ENCODE assay signal across 23 cellular contexts in genomic region chr16:11547517-11547916, GRCh38. TPM values are rescaled to one million over a fixed set of nuclear protein-coding genes. Genes with fewer than 3 reads are reported as not detected.
DNase-seq lines count a peak whose midpoint lies in the region; ATAC-seq and TF ChIP-seq lines count a peak whose summit lies in the region.
"Had no signal": no experiment of that assay in that cellular context is flagged by ENCODE, and none has a peak within 500 bp of the region (broad histone marks: within the 10 kb centered on the region; RNA-seq: fewer than 3 reads in every experiment).

No MANE protein-coding gene starts in this region.

- 0 out of 2 replicates have a peak overlapping the region, but pooled peaks have one; percentile 3 for H3K14ac ChIP-seq in IMR-90 (replicated peaks; ENCODE audit: low read depth, low read length)

- H3K9ac ChIP-seq in IMR-90 (ENCODE audit: low read depth, low read length) (no peak overlapping the region), endodermal cell (ENCODE audit: extremely low read depth, low read length, poor library complexity, severe bottlenecking) (no peak overlapping the region)
- H3K9ac ChIP-seq: neural progenitor cell had no signal

- no peak overlapping the region for H2BK15ac ChIP-seq in IMR-90 (ENCODE audit: low read depth, low read length)

- POLR2A ChIA-PET in IMR-90 (lab: Charles Lee; ENCODE audit: unreplicated experiment) = no interaction called here
- POLR2A ChIA-PET in activated CD8-positive, alpha-beta T cell treated with anti-CD3 and anti-CD28 coated beads for 36 hours (lab: Charles Lee) = interaction anchor here (1.0 to 1.1 kb wide), 2 partner anchors 10 to 34 kb away, joined by 3 read pairs; no protein-coding TSS in a partner anchor

- CTCF ChIA-PET in IMR-90 (lab: Yijun Ruan, JAX) = interaction anchor here (0.7 kb wide), 1 partner anchor 37 kb away, joined by 3 read pairs; no protein-coding TSS in a partner anchor
- CTCF ChIA-PET in activated CD8-positive, alpha-beta T cell treated with anti-CD3 and anti-CD28 coated beads for 36 hours (lab: Charles Lee) = interaction anchor here (2.4 kb wide), 1 partner anchor 15 kb away, joined by 10 read pairs; no protein-coding TSS in a partner anchor

- no peak overlapping the region for H3K27ac Mint-ChIP-seq in endodermal cell
- no peak overlapping the region for H3K27ac Mint-ChIP-seq in activated CD8-positive, alpha-beta T cell treated with anti-CD3 and anti-CD28 coated beads for 36 hours
- H3K27ac Mint-ChIP-seq: activated CD4-positive, alpha-beta memory T cell treated with anti-CD3 and anti-CD28 coated beads, Interleukin-2, amount 10 ng/mL, durations not matched to agents 7 days and 5 days; activated naive CD8-positive, alpha-beta T cell treated with anti-CD3 and anti-CD28 coated beads for 36 hours; neural progenitor cell had no signal

- H3K4me1 ChIP-seq in IMR-90 (ENCODE audit: control insufficient read depth, insufficient read depth, low read length) (peaks cover 8% of the 10 kb centered on the region), endodermal cell (ENCODE audit: control insufficient read depth, insufficient read depth, low read length) (no peaks in the 10 kb centered on the region)
- H3K4me1 ChIP-seq: SJCRH30 had no signal

- no peak overlapping the region for H2AK5ac ChIP-seq in IMR-90 (ENCODE audit: low read depth, low read length)

- H3K9me1 ChIP-seq in IMR-90 (ENCODE audit: insufficient read depth, low read length) = 0 out of 2 replicates have a peak, but pooled peaks cover 4% of the 10 kb centered on the region

- H3K79me1 ChIP-seq in IMR-90 (ENCODE audit: low read depth in 1 of 2, low read length in 2 of 2) = peaks cover 3 to 7% of the 10 kb centered on the region in 2 experiments; a peak in 3 of 4 replicates

- TF ChIP-seq CTCF in IMR-90 (conservative IDR thresholded peaks at IDR 0.05; ENCODE audit: low read depth, low read length) (no peak), endodermal cell (conservative IDR thresholded peaks at IDR 0.05) (no peak)
- TF ChIP-seq CTCF in activated CD8-positive, alpha-beta T cell treated with anti-CD3 and anti-CD28 coated beads for 36 hours (IDR thresholded peaks at IDR 0.05) = no peak

- intact Hi-C loops in IMR-90 (cut with micrococcal nuclease) = loop anchor here (5.0 kb wide), 2 partner anchors 35 to 95 kb away; no protein-coding TSS in a partner anchor
- intact Hi-C loops in activated CD8-positive, alpha-beta T cell treated with anti-CD3 and anti-CD28 coated beads for 36 hours (cut with micrococcal nuclease) = no loop called here

- in situ Hi-C loops in IMR-90 (cut with MboI; ENCODE audit: low sequenced_read_pairs) = loop anchor here (25.0 kb wide), 1 partner anchor 585 kb away; no protein-coding TSS in a partner anchor

- H3K4me2 ChIP-seq in IMR-90 (ENCODE audit: low read depth, low read length) = no peak overlapping the region
- H3K4me2 ChIP-seq: neural progenitor cell, PC-9 had no signal

- H2BK20ac ChIP-seq in IMR-90 (ENCODE audit: low read depth, low read length) = no peak overlapping the region

- no peak for TF ChIP-seq POLR2A in IMR-90 (IDR thresholded peaks at IDR 0.05; ENCODE audit: low read depth, low read length)

- H3K27ac ChIP-seq in IMR-90 (ENCODE audit: insufficient read depth, low read length) (no peak overlapping the region), endodermal cell (ENCODE audit: low read depth, low read length) (peak overlapping the region; percentile 79)
- H3K27ac ChIP-seq: neural progenitor cell, PC-9, SJCRH30, WERI-Rb-1 had no signal

- H3K27me3 Mint-ChIP-seq in endodermal cell (ENCODE audit: insufficient read depth) = no peaks in the 10 kb centered on the region
- H3K27me3 Mint-ChIP-seq in activated CD8-positive, alpha-beta T cell treated with anti-CD3 and anti-CD28 coated beads for 36 hours = no peaks in the 10 kb centered on the region
- H3K27me3 Mint-ChIP-seq: activated CD4-positive, alpha-beta memory T cell treated with anti-CD3 and anti-CD28 coated beads, Interleukin-2, amount 10 ng/mL, durations not matched to agents 7 days and 5 days; activated naive CD8-positive, alpha-beta T cell treated with anti-CD3 and anti-CD28 coated beads for 36 hours had no signal

- BruUV-seq in IMR-90 (replicated peaks; lab: Mats Ljungman, UMichigan) = no TSS peak

- peaks cover 10% of the 10 kb centered on the region for H3K9me3 Mint-ChIP-seq in endodermal cell
- H3K9me3 Mint-ChIP-seq in activated CD8-positive, alpha-beta T cell treated with anti-CD3 and anti-CD28 coated beads for 36 hours = no peaks in the 10 kb centered on the region
- H3K9me3 Mint-ChIP-seq: activated CD4-positive, alpha-beta memory T cell treated with anti-CD3 and anti-CD28 coated beads, Interleukin-2, amount 10 ng/mL, durations not matched to agents 7 days and 5 days; activated T-cell treated with anti-CD3 and anti-CD28 coated beads, Interleukin-2, amount 50 U/mL, for 4 hours had no signal

- H4K20me1 ChIP-seq in IMR-90 (ENCODE audit: insufficient read depth, low read length) = no peaks in the 10 kb centered on the region

- no peak overlapping the region for H2AFZ ChIP-seq in IMR-90 (replicated peaks; ENCODE audit: low read length, poor library complexity)
- H2AFZ ChIP-seq: neural progenitor cell, PC-9 had no signal

- H3K4me3 Mint-ChIP-seq in endodermal cell = no peak overlapping the region
- H3K4me3 Mint-ChIP-seq in activated CD8-positive, alpha-beta T cell treated with anti-CD3 and anti-CD28 coated beads for 36 hours = no peak overlapping the region
- H3K4me3 Mint-ChIP-seq: activated CD4-positive, alpha-beta memory T cell treated with anti-CD3 and anti-CD28 coated beads, Interleukin-2, amount 10 ng/mL, durations not matched to agents 7 days and 5 days; activated naive CD8-positive, alpha-beta T cell treated with anti-CD3 and anti-CD28 coated beads for 36 hours; activated T-cell treated with anti-CD3 and anti-CD28 coated beads, Interleukin-2, amount 50 U/mL, for 4 hours; neural progenitor cell had no signal

- dilution Hi-C loops in IMR-90 (cut with HindIII; ENCODE audit: low sequenced_read_pairs, unreplicated experiment) = no loop called here

- no peak overlapping the region for H4K8ac ChIP-seq in IMR-90 (ENCODE audit: low read depth in 2 of 2, low read length in 2 of 2)

- H3K4me1 Mint-ChIP-seq in endodermal cell = peaks cover 8% of the 10 kb centered on the region
- H3K4me1 Mint-ChIP-seq in activated CD8-positive, alpha-beta T cell treated with anti-CD3 and anti-CD28 coated beads for 36 hours (ENCODE audit: low read depth) = peaks cover 12% of the 10 kb centered on the region

- H3K23ac ChIP-seq in IMR-90 (ENCODE audit: low read depth, low read length) = no peak overlapping the region

- H3K4ac ChIP-seq in IMR-90 (ENCODE audit: low read depth, low read length) = no peak overlapping the region

- H3K36me3 Mint-ChIP-seq in endodermal cell (ENCODE audit: low read depth) = peaks cover 26% of the 10 kb centered on the region
- peaks cover 49% of the 10 kb centered on the region for H3K36me3 Mint-ChIP-seq in activated CD8-positive, alpha-beta T cell treated with anti-CD3 and anti-CD28 coated beads for 36 hours (ENCODE audit: low read depth)

- H3K9me3 ChIP-seq in IMR-90 (ENCODE audit: control insufficient read depth, insufficient read depth, low read length) (0 out of 2 replicates have a peak, but pooled peaks cover 2% of the 10 kb centered on the region), endodermal cell (ENCODE audit: control insufficient read depth, low read length) (no peaks in the 10 kb centered on the region)
- H3K9me3 ChIP-seq: SJCRH30 had no signal

- no peak overlapping the region for H4K91ac ChIP-seq in IMR-90 (ENCODE audit: insufficient read depth, low read depth, low read length)

- H3K27me3 ChIP-seq in IMR-90 (ENCODE audit: control insufficient read depth, insufficient read depth, low read length) (no peaks in the 10 kb centered on the region), endodermal cell (ENCODE audit: control insufficient read depth, insufficient read depth, low read length, poor library complexity, severe bottlenecking) (no peaks in the 10 kb centered on the region)
- H3K27me3 ChIP-seq: neural progenitor cell, SJCRH30 had no signal

- H2BK120ac ChIP-seq in IMR-90 (ENCODE audit: low read depth, low read length) = no peak overlapping the region

- H3K18ac ChIP-seq in IMR-90 (ENCODE audit: low read depth, low read length) = no peak overlapping the region

- no peak overlapping the region for H3K56ac ChIP-seq in IMR-90 (ENCODE audit: extremely low read depth, insufficient read depth, low read length)

- WGBS in IMR-90 (ENCODE audit: extremely low coverage in 2 of 2, insufficient read length in 1 of 2), 2 experiments = no CpG with 5 or more reads among the region's 8 CpGs
- WGBS in endodermal cell (ENCODE audit: insufficient coverage in 1 of 2, insufficient read length in 1 of 2), 2 experiments = 94% methylated on average over 8 of the region's 8 CpGs

- H2BK5ac ChIP-seq in IMR-90 (ENCODE audit: low read depth, low read length, poor library complexity, severe bottlenecking) = no peak overlapping the region

- no peak overlapping the region for H2AK9ac ChIP-seq in IMR-90 (replicated peaks; ENCODE audit: low read depth, low read length, poor library complexity)

- no peak overlapping the region for H4K5ac ChIP-seq in IMR-90 (ENCODE audit: low read depth, low read length)

- DNase-seq in IMR-90 = no peak
- DNase-seq in endodermal cell = no peak
- peak; percentile 85 for DNase-seq in midbrain (lab: John Stamatoyannopoulos, UW)
- DNase-seq in superior temporal gyrus (ENCODE audit: extremely low spot score) = peak; percentile 98
- no peak for DNase-seq in activated CD8-positive, alpha-beta T cell treated with anti-CD3 and anti-CD28 coated beads for 36 hours
- no peak for DNase-seq in dedifferentiated amniotic fluid mesenchymal stem cell (ENCODE audit: extremely low spot score)
- DNase-seq in HuH-7.5 (ENCODE audit: low spot score) = no peak
- DNase-seq: activated CD4-positive, alpha-beta memory T cell treated with anti-CD3 and anti-CD28 coated beads, Interleukin-2, amount 10 ng/mL, durations not matched to agents 7 days and 5 days; activated naive CD8-positive, alpha-beta T cell treated with anti-CD3 and anti-CD28 coated beads for 36 hours; activated T-cell treated with anti-CD3 and anti-CD28 coated beads, Interleukin-2, amount 50 U/mL, for 4 hours; COR-L47; kidney; mesenchymal stem cell; PC-9; retina; SJCRH30; stimulated activated naive CD4-positive, alpha-beta T cell treated with Interleukin-2 at 50 U/mL for 16 hours; T-helper 2 cell; WERI-Rb-1 had no signal

- ATAC-seq in IMR-90 (ENCODE audit: low read depth) = no peak
- no peak for ATAC-seq in activated CD8-positive, alpha-beta T cell treated with anti-CD3 and anti-CD28 coated beads for 36 hours
- no peak for ATAC-seq in HG03196 (IDR thresholded peaks at IDR 0.05; ENCODE audit: unreplicated experiment)
- ATAC-seq: activated T-cell treated with anti-CD3 and anti-CD28 coated beads, Interleukin-2, amount 50 U/mL, for 4 hours; esophagus mucosa; HCT116 had no signal

- no peak overlapping the region for H3K4me3 ChIP-seq in IMR-90 (ENCODE audit: insufficient read depth, low read depth, low read length)
- H3K4me3 ChIP-seq in endodermal cell (ENCODE audit: low read length) = no peak overlapping the region
- H3K4me3 ChIP-seq: neural progenitor cell, PC-9, SJCRH30 had no signal

- H3K36me3 ChIP-seq in IMR-90 (ENCODE audit: control insufficient read depth, insufficient read depth, low read length) = peaks cover 44% of the 10 kb centered on the region
- peaks cover 13% of the 10 kb centered on the region for H3K36me3 ChIP-seq in endodermal cell (ENCODE audit: control insufficient read depth, insufficient read depth, low read length)
- H3K36me3 ChIP-seq: neural progenitor cell had no signal

- TF ChIP-seq RAD21 in IMR-90 (IDR thresholded peaks at IDR 0.05; ENCODE audit: low read length) = no peak

RNA-seq across cellular contexts. Expression of gene LITAF, which starts 39.2 kb away (rescaled TPM):
- total RNA-seq in IMR-90 (2012; rRNA removed) = 96.9 and 113 TPM in 2 replicates
- polyA plus RNA-seq in IMR-90 (2012; rRNA removed) = 203 and 206 TPM in 2 replicates
- 126 and 616 TPM in 2 replicates for polyA plus RNA-seq in IMR-90 (2012; cell fraction: cytosol; rRNA removed)
- polyA plus RNA-seq in IMR-90 (2012; cell fraction: nucleus; rRNA removed; ENCODE audit: low replicate concordance) = 97.8 and 160 TPM in 2 replicates
- 10 to 100 TPM; 36.6 to 62.9 TPM for total RNA-seq in endodermal cell
- polyA plus RNA-seq in endodermal cell (2013, experiment 1 of 2) = 85.2 TPM
- polyA plus RNA-seq in endodermal cell (2013, experiment 2 of 2) = 71.3 TPM
- 100 to 1,000 TPM; 108 to 110 TPM for total RNA-seq in activated CD8-positive, alpha-beta T cell treated with anti-CD3 and anti-CD28 coated beads for 36 hours

Comparison
In these comparisons a context has a peak if more than half of its experiments do, and no peak if none do; other contexts are left out.
1. DNase-seq: peak in midbrain (single experiment) and superior temporal gyrus (single experiment); none in IMR-90 (single experiment), endodermal cell (single experiment), activated CD8-positive, alpha-beta T cell treated with anti-CD3 and anti-CD28 coated beads for 36 hours (single experiment), dedifferentiated amniotic fluid mesenchymal stem cell (single experiment) and HuH-7.5 (single experiment).